ENCODE assay signal across 16 cellular contexts in the genomic region with DNA sequence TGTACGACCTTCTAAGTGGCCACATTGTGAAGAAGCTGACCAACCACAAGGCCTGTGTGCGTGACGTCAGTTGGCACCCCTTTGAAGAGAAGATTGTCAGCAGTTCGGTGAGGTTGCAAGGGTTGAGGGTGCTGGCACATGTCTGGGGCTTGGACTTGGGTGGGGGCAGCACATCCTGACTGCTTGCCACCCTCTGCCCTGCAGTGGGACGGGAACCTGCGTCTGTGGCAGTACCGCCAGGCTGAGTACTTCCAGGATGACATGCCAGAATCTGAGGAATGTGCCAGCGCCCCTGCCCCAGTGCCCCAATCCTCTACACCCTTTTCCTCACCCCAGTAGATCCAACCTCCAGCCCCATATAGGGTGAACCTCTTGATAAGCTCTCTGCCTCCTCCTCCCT. TPM values are rescaled to one million over a fixed set of nuclear protein-coding genes. Genes with fewer than 3 reads are reported as not detected.
DNase-seq lines count a peak whose midpoint lies in the region; ATAC-seq and TF ChIP-seq lines count a peak whose summit lies in the region.
"Had no signal": no experiment of that assay in that cellular context is flagged by ENCODE, and none has a peak within 500 bp of the region (broad histone marks: within the 10 kb centered on the region; RNA-seq: fewer than 3 reads in every experiment).

No MANE protein-coding gene starts in this region.

- H3K27ac ChIP-seq in left ventricle myocardium inferior (replicated peaks) (no peak overlapping the region), aorta (ENCODE audit: low read depth in 1 of 2, low read length in 2 of 2) (no peak overlapping the region)
- H3K27ac ChIP-seq: BLaER1 treated with 17β-estradiol and CSF1 and Interleukin-3, amounts not matched to agents 10 nM and 100 nM had no signal

- H3K36me3 Mint-ChIP-seq in activated B cell treated with CpG ODN at 0.5 μM for 24 hours (ENCODE audit: low read depth) (peaks cover 59% of the 10 kb centered on the region), memory B cell (peaks cover 19% of the 10 kb centered on the region)

- H3K36me3 ChIP-seq in left ventricle myocardium inferior (peaks cover 65% of the 10 kb centered on the region), aorta (ENCODE audit: control insufficient read depth in 1 of 2, insufficient read depth in 2 of 2, low read length in 1 of 2) (peaks cover 0 to 8% of the 10 kb centered on the region in 2 donors)

- H3K4me1 ChIP-seq in left ventricle myocardium inferior = peaks cover 8% of the 10 kb centered on the region
- H3K4me1 ChIP-seq in aorta (ENCODE audit: control insufficient read depth in 1 of 2, insufficient read depth in 2 of 2, low read length in 2 of 2) = no peaks in the 10 kb centered on the region

- H3K27ac Mint-ChIP-seq in activated B cell treated with CpG ODN at 0.5 μM for 24 hours = peak overlapping the region; percentile 93
- H3K27ac Mint-ChIP-seq in memory B cell = peak overlapping the region; percentile 98

- WGBS in aorta, 2 donors = 83 to 85% methylated on average over 8 of the region's 8 CpGs

- intact Hi-C loops in Right ventricle myocardium superior (cut with DNase I) (no loop called here), left ventricle myocardium inferior (cut with micrococcal nuclease) (no loop called here), activated B cell treated with CpG ODN at 0.5 μM for 24 hours (cut with micrococcal nuclease) (loop anchor here (1.0 kb wide), 2 partner anchors 8 to 12 kb away; no protein-coding TSS in a partner anchor), aorta (cut with DNase I) (no loop called here)

- ATAC-seq in Right ventricle myocardium superior (ENCODE audit: poor library complexity) (peak; percentile 13), activated B cell treated with CpG ODN at 0.5 μM for 24 hours (ENCODE audit: low read depth) (no peak), memory B cell (ENCODE audit: low read depth) (no peak), aorta (ENCODE audit: low FRiP score) (no peak)

- H3K9me3 Mint-ChIP-seq in activated B cell treated with CpG ODN at 0.5 μM for 24 hours (no peaks in the 10 kb centered on the region), memory B cell (no peaks in the 10 kb centered on the region)

- no peaks in the 10 kb centered on the region for H3K27me3 ChIP-seq in left ventricle myocardium inferior (ENCODE audit: low read depth)
- H3K27me3 ChIP-seq in aorta (ENCODE audit: control insufficient read depth in 1 of 2, insufficient read depth in 2 of 2, low read length in 1 of 2) = no peaks in the 10 kb centered on the region
- H3K27me3 ChIP-seq: BLaER1 treated with 17β-estradiol and CSF1 and Interleukin-3, amounts not matched to agents 10 nM and 100 nM had no signal

- H3K4me3 Mint-ChIP-seq in activated B cell treated with CpG ODN at 0.5 μM for 24 hours (no peak overlapping the region), memory B cell (peak overlapping the region; percentile 17)

- TF ChIP-seq CTCF in left ventricle myocardium inferior (IDR thresholded peaks at IDR 0.05; ENCODE audit: borderline replicate concordance) (no peak), activated B cell treated with CpG ODN at 0.5 μM for 24 hours (IDR thresholded peaks at IDR 0.05) (no peak)

- CTCF ChIA-PET in activated B cell treated with CpG ODN at 0.5 μM for 24 hours (lab: Charles Lee) = interaction anchor here (1.6 to 1.7 kb wide), 2 partner anchors 13 to 15 kb away, joined by 4 to 8 read pairs; partner anchors contain the start of gene PSME1

- H3K27me3 Mint-ChIP-seq in activated B cell treated with CpG ODN at 0.5 μM for 24 hours (no peaks in the 10 kb centered on the region), memory B cell (no peaks in the 10 kb centered on the region)

- POLR2A ChIA-PET in activated B cell treated with CpG ODN at 0.5 μM for 24 hours (lab: Charles Lee) = interaction anchor here (0.6 to 4.1 kb wide), 6 partner anchors 8 to 51 kb away, joined by 3 to 46 read pairs (median 13); partner anchors contain the start of genes DCAF11, IRF9, NRL and PCK2

- no peaks in the 10 kb centered on the region for H3K9me3 ChIP-seq in left ventricle myocardium inferior (replicated peaks)
- H3K9me3 ChIP-seq in aorta (ENCODE audit: control insufficient read depth, low read length) = no peaks in the 10 kb centered on the region
- H3K9me3 ChIP-seq: BLaER1 treated with 17β-estradiol and CSF1 and Interleukin-3, amounts not matched to agents 10 nM and 100 nM had no signal

- DNase-seq in Right ventricle myocardium superior (no peak), left ventricle myocardium inferior (no peak), activated B cell treated with CpG ODN at 0.5 μM for 24 hours (no peak), memory B cell (ENCODE audit: low spot score in 2 of 2) (no peak), aorta (peak; percentile 29 to 31), D341Med (ENCODE audit: low spot score) (no peak), HPDE6-E6E7 (ENCODE audit: extremely low spot score) (no peak), NCI-H748 treated with DMSO at 0.1 percent for 48 hours (lab: John Stamatoyannopoulos, UW) (no peak)
- DNase-seq: DMS153, EL, Kasumi-1, MM.1S, NCI-H1092 treated with DMSO at 0.1 percent for 48 hours, NCI-H1694, NCI-H510A treated with DMSO at 0.1 percent for 48 hours had no signal

- H3K4me3 ChIP-seq in left ventricle myocardium inferior (no peak overlapping the region), aorta (ENCODE audit: low read length in 2 of 2) (no peak overlapping the region)
- H3K4me3 ChIP-seq: BLaER1 treated with 17β-estradiol and CSF1 and Interleukin-3, amounts not matched to agents 10 nM and 100 nM had no signal

- H3K4me1 Mint-ChIP-seq in activated B cell treated with CpG ODN at 0.5 μM for 24 hours = peaks cover 36% of the 10 kb centered on the region
- H3K4me1 Mint-ChIP-seq in memory B cell = peaks cover 29% of the 10 kb centered on the region

RNA-seq across cellular contexts. Expression of gene FITM1, which starts 7.5 kb away (rescaled TPM):
- total RNA-seq in Right ventricle myocardium superior (126 TPM), left ventricle myocardium inferior (148 TPM), activated B cell treated with CpG ODN at 0.5 μM for 24 hours (2.3 and 2.4 TPM in 2 replicates), aorta (under 1 TPM; 0.71 to 0.75 TPM)
- under 1 TPM in 1 of 2 donors, not detected in 1; 0.56 TPM for polyA plus RNA-seq in aorta

RNA-seq across cellular contexts. Expression of gene NRL, which starts 8.2 kb away (rescaled TPM):
- total RNA-seq in Right ventricle myocardium superior (0.75 TPM), left ventricle myocardium inferior (1.5 TPM), activated B cell treated with CpG ODN at 0.5 μM for 24 hours (5.4 and 5.5 TPM in 2 replicates), aorta (1 to 10 TPM; 1.1 to 1.4 TPM)
- 1 to 10 TPM in 1 of 2 donors, under 1 TPM in 1; 0.63 to 1.3 TPM for polyA plus RNA-seq in aorta

RNA-seq across cellular contexts. Expression of gene DCAF11, which starts 8.4 kb away (rescaled TPM):
- 81.7 TPM for total RNA-seq in Right ventricle myocardium superior
- 74.7 TPM for total RNA-seq in left ventricle myocardium inferior
- 84.3 and 86.5 TPM in 2 replicates for total RNA-seq in activated B cell treated with CpG ODN at 0.5 μM for 24 hours
- 10 to 100 TPM; 35.5 to 39.6 TPM for total RNA-seq in aorta
- polyA plus RNA-seq in aorta = 10 to 100 TPM; 37.3 to 41.8 TPM

RNA-seq across cellular contexts. Expression of gene PSME1, which starts 13.0 kb away (rescaled TPM):
- 129 TPM for total RNA-seq in Right ventricle myocardium superior
- total RNA-seq in left ventricle myocardium inferior = 108 TPM
- total RNA-seq in activated B cell treated with CpG ODN at 0.5 μM for 24 hours = 406 and 449 TPM in 2 replicates
- total RNA-seq in aorta = 100 to 1,000 TPM; 112 to 125 TPM
- polyA plus RNA-seq in aorta = 100 to 1,000 TPM; 206 to 210 TPM

RNA-seq across cellular contexts. Expression of gene EMC9, which starts 18.4 kb away (rescaled TPM):
- total RNA-seq in Right ventricle myocardium superior (14.4 TPM), left ventricle myocardium inferior (14.5 TPM), activated B cell treated with CpG ODN at 0.5 μM for 24 hours (22.5 and 22.6 TPM in 2 replicates), aorta (10 to 100 TPM; 12.8 to 15.3 TPM)
- polyA plus RNA-seq in aorta = 10 to 100 TPM; 18.3 to 41.9 TPM

Comparison
In these comparisons a context has a peak if more than half of its experiments do, and no peak if none do; other contexts are left out.
1. DNase-seq: peak in aorta (2 of 2); none in Right ventricle myocardium superior (single experiment), left ventricle myocardium inferior (single experiment), activated B cell treated with CpG ODN at 0.5 μM for 24 hours (single experiment), memory B cell (0 of 2), D341Med (single experiment), HPDE6-E6E7 (single experiment) and NCI-H748 treated with DMSO at 0.1 percent for 48 hours (single experiment).
2. RNA of gene FITM1, which starts 7.5 kb away (total RNA-seq): 148 TPM in left ventricle myocardium inferior (single experiment) and 126 TPM in Right ventricle myocardium superior (single experiment); 2.3 to 2.4 TPM in activated B cell treated with CpG ODN at 0.5 μM for 24 hours and 0.71 to 0.75 TPM in aorta; every median in the first group is over 10 times any median in the second.